Comparison of ENCODE assay signal across 8 cellular contexts in genomic region chr22:19942071-19942885, GRCh38.
DNase-seq lines count a peak whose midpoint lies in the region; ATAC-seq and TF ChIP-seq lines count a peak whose summit lies in the region.

No MANE protein-coding gene starts in this region.

- H3K4me3 ChIP-seq in retinal pigment epithelial cell (ENCODE audit: low read length) = peak overlapping the region; percentile 88

- ATAC-seq in GM18498 (IDR thresholded peaks at IDR 0.05; ENCODE audit: unreplicated experiment) = no peak
- no peak for ATAC-seq in GM18861 (IDR thresholded peaks at IDR 0.05; ENCODE audit: unreplicated experiment)

- TF ChIP-seq CTCF in retinal pigment epithelial cell (conservative IDR thresholded peaks at IDR 0.05; ENCODE audit: low read depth, low read length) = no peak

- peak; percentile 77 for DNase-seq in activated CD8-positive, alpha-beta memory T cell treated with anti-CD3 and anti-CD28 coated beads for 24 hours
- DNase-seq in activated CD8-positive, alpha-beta memory T cell treated with anti-CD3 and anti-CD28 coated beads, Interleukin-2, amount 50 U/mL, for 4 hours = no peak
- peak; percentile 11 for DNase-seq in NCI-H2171 (lab: John Stamatoyannopoulos, UW)
- DNase-seq in amniotic stem cell (lab: John Stamatoyannopoulos, UW) = peak; percentile 42
- peak; percentile 26 to 35 for DNase-seq in hippocampal formation (lab: John Stamatoyannopoulos, UW)
- DNase-seq in retinal pigment epithelial cell (ENCODE audit: low read depth) = no peak

Comparison
In these comparisons a context has a peak if more than half of its experiments do, and no peak if none do; other contexts are left out.
1. DNase-seq: peak in activated CD8-positive, alpha-beta memory T cell treated with anti-CD3 and anti-CD28 coated beads for 24 hours (single experiment), NCI-H2171 (single experiment), amniotic stem cell (single experiment) and hippocampal formation (2 of 2); none in activated CD8-positive, alpha-beta memory T cell treated with anti-CD3 and anti-CD28 coated beads, Interleukin-2, amount 50 U/mL, for 4 hours (single experiment) and retinal pigment epithelial cell (single experiment).